Comparison of ENCODE assay signal across 17 cellular contexts in the genomic region with DNA sequence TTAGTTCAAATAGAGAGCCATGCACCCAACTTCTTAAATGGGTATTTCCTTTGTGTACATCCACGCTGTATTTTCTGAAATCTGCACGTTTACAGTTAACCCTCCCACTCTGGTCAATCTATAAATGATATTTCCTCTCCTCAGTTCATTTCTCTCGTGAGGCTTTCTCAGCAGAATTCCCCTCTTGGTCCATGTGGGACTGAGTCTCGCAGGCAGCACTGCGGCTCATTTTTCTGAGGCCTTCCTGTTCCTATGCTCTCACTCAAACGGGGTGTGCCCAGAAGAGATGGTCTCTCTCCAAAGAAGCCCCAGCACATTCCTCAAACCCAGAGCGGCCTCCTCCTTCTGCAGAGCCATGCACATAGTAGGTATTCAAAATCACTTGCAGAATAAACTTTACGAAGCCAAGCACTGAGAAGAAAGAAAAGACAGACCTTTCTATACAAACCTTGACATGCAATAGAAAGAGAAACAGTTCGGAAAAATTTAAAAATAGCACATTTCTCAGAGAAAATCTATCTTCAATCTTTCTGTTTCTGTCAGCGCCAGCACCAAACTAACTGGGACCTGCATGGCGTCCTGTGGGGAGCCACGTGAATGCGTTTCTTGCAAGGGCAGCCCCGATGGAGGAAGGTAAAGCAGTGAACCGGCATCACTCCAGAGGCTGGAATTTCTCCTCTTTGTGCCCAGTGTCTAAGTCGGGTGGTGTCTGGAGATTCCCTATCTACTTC.
DNase-seq lines count a peak whose midpoint lies in the region; ATAC-seq and TF ChIP-seq lines count a peak whose summit lies in the region.
"Had no signal": no experiment of that assay in that cellular context is flagged by ENCODE, and none has a peak within 500 bp of the region (broad histone marks: within the 10 kb centered on the region; RNA-seq: fewer than 3 reads in every experiment).

No MANE protein-coding gene starts in this region.

- H3K9me3 ChIP-seq in upper lobe of left lung, result no peaks in the 10 kb centered on the region
- H3K9me3 ChIP-seq: esophagus squamous epithelium had no signal

- H3K36me3 ChIP-seq in upper lobe of left lung, result peaks cover 0 to 25% (median 6%) of the 10 kb centered on the region in 4 donors

- no peaks in the 10 kb centered on the region for H3K9me3 Mint-ChIP-seq in stimulated activated naive CD8-positive, alpha-beta T cell treated with anti-CD3 and anti-CD28 coated beads, Interleukin-15, Interleukin-2, amounts not matched to agents 100 ng/mL and 50 ng/mL, for 24 hours
- H3K9me3 Mint-ChIP-seq in stimulated activated naive CD8-positive, alpha-beta T cell treated with anti-CD3 and anti-CD28 coated beads, Interleukin-15, amount 100 ng/mL, for 72 hours, result no peaks in the 10 kb centered on the region
- no peaks in the 10 kb centered on the region for H3K9me3 Mint-ChIP-seq in activated CD4-positive, alpha-beta memory T cell treated with anti-CD3 and anti-CD28 coated beads, Interleukin-2, amount 10 ng/mL, durations not matched to agents 7 days and 5 days
- H3K9me3 Mint-ChIP-seq in immature natural killer cell, result no peaks in the 10 kb centered on the region
- H3K9me3 Mint-ChIP-seq: naive thymus-derived CD8-positive, alpha-beta T cell had no signal

- peak overlapping the region; percentile 62 for H3K27ac Mint-ChIP-seq in stimulated activated naive CD8-positive, alpha-beta T cell treated with anti-CD3 and anti-CD28 coated beads, Interleukin-15, Interleukin-2, amounts not matched to agents 100 ng/mL and 50 ng/mL, for 24 hours
- no peak overlapping the region for H3K27ac Mint-ChIP-seq in stimulated activated naive CD8-positive, alpha-beta T cell treated with anti-CD3 and anti-CD28 coated beads, Interleukin-15, amount 100 ng/mL, for 72 hours
- peak overlapping the region; percentile 55 for H3K27ac Mint-ChIP-seq in activated CD4-positive, alpha-beta memory T cell treated with anti-CD3 and anti-CD28 coated beads, Interleukin-2, amount 10 ng/mL, durations not matched to agents 7 days and 5 days
- H3K27ac Mint-ChIP-seq in immature natural killer cell, result peak overlapping the region in 5 of 6 donors; percentile 48 to 88 (median 79)

- H3K4me1 ChIP-seq in upper lobe of left lung, result peaks cover 28 to 54% (median 44%) of the 10 kb centered on the region in 4 donors

- WGBS in upper lobe of left lung, 2 donors, result 81 to 88% methylated on average over 16 of the region's 16 CpGs

- peak overlapping the region; percentile 14 for H3K4me3 Mint-ChIP-seq in stimulated activated naive CD8-positive, alpha-beta T cell treated with anti-CD3 and anti-CD28 coated beads, Interleukin-15, Interleukin-2, amounts not matched to agents 100 ng/mL and 50 ng/mL, for 24 hours
- no peak overlapping the region for H3K4me3 Mint-ChIP-seq in stimulated activated naive CD8-positive, alpha-beta T cell treated with anti-CD3 and anti-CD28 coated beads, Interleukin-15, amount 100 ng/mL, for 72 hours
- no peak overlapping the region for H3K4me3 Mint-ChIP-seq in activated CD4-positive, alpha-beta memory T cell treated with anti-CD3 and anti-CD28 coated beads, Interleukin-2, amount 10 ng/mL, durations not matched to agents 7 days and 5 days
- peak overlapping the region in 1 of 5 donors; percentile 25 for H3K4me3 Mint-ChIP-seq in immature natural killer cell
- H3K4me3 Mint-ChIP-seq: naive thymus-derived CD8-positive, alpha-beta T cell had no signal

- no peak overlapping the region for H3K4me3 ChIP-seq in upper lobe of left lung
- H3K4me3 ChIP-seq: esophagus squamous epithelium had no signal

- CTCF ChIA-PET in activated CD4-positive, alpha-beta memory T cell treated with anti-CD3 and anti-CD28 coated beads, Interleukin-2, amount 10 ng/mL, durations not matched to agents 7 days and 5 days (lab: Charles Lee), result interaction anchor here (1.2 kb wide), 1 partner anchor 74 kb away, joined by 4 read pairs; no protein-coding TSS in a partner anchor

- H3K27me3 Mint-ChIP-seq in stimulated activated naive CD8-positive, alpha-beta T cell treated with anti-CD3 and anti-CD28 coated beads, Interleukin-15, Interleukin-2, amounts not matched to agents 100 ng/mL and 50 ng/mL, for 24 hours, result no peaks in the 10 kb centered on the region
- H3K27me3 Mint-ChIP-seq in stimulated activated naive CD8-positive, alpha-beta T cell treated with anti-CD3 and anti-CD28 coated beads, Interleukin-15, amount 100 ng/mL, for 72 hours, result no peaks in the 10 kb centered on the region
- H3K27me3 Mint-ChIP-seq in activated CD4-positive, alpha-beta memory T cell treated with anti-CD3 and anti-CD28 coated beads, Interleukin-2, amount 10 ng/mL, durations not matched to agents 7 days and 5 days, result no peaks in the 10 kb centered on the region
- peaks cover 3 to 14% (median 4%) of the 10 kb centered on the region in 3 donors for H3K27me3 Mint-ChIP-seq in immature natural killer cell (ENCODE audit: low read depth in 3 of 3)
- H3K27me3 Mint-ChIP-seq: naive thymus-derived CD8-positive, alpha-beta T cell had no signal

- POLR2A ChIA-PET in activated CD4-positive, alpha-beta memory T cell treated with anti-CD3 and anti-CD28 coated beads, Interleukin-2, amount 10 ng/mL, durations not matched to agents 7 days and 5 days (lab: Charles Lee), result no interaction called here

- H3K4me1 Mint-ChIP-seq in stimulated activated naive CD8-positive, alpha-beta T cell treated with anti-CD3 and anti-CD28 coated beads, Interleukin-15, Interleukin-2, amounts not matched to agents 100 ng/mL and 50 ng/mL, for 24 hours (ENCODE audit: low read depth), result peaks cover 42% of the 10 kb centered on the region
- H3K4me1 Mint-ChIP-seq in stimulated activated naive CD8-positive, alpha-beta T cell treated with anti-CD3 and anti-CD28 coated beads, Interleukin-15, amount 100 ng/mL, for 72 hours, result peaks cover 46% of the 10 kb centered on the region
- peaks cover 48% of the 10 kb centered on the region for H3K4me1 Mint-ChIP-seq in activated CD4-positive, alpha-beta memory T cell treated with anti-CD3 and anti-CD28 coated beads, Interleukin-2, amount 10 ng/mL, durations not matched to agents 7 days and 5 days
- H3K4me1 Mint-ChIP-seq in immature natural killer cell, result peaks cover 53 to 73% of the 10 kb centered on the region in 2 donors

- H3K27me3 ChIP-seq in upper lobe of left lung, result no peaks in the 10 kb centered on the region
- H3K27me3 ChIP-seq: esophagus squamous epithelium had no signal

- no peak for ATAC-seq in stimulated activated naive CD8-positive, alpha-beta T cell treated with anti-CD3 and anti-CD28 coated beads, Interleukin-15, amount 100 ng/mL, for 72 hours
- no peak for ATAC-seq in upper lobe of left lung (ENCODE audit: low FRiP score in 2 of 2)
- ATAC-seq: naive thymus-derived CD8-positive, alpha-beta T cell had no signal

- TF ChIP-seq EP300 in upper lobe of left lung (IDR thresholded peaks at IDR 0.05), result no peak

- no peak for TF ChIP-seq POLR2A in upper lobe of left lung (IDR thresholded peaks at IDR 0.05)

- H3K36me3 Mint-ChIP-seq in stimulated activated naive CD8-positive, alpha-beta T cell treated with anti-CD3 and anti-CD28 coated beads, Interleukin-15, Interleukin-2, amounts not matched to agents 100 ng/mL and 50 ng/mL, for 24 hours (ENCODE audit: low read depth), result peaks cover 5% of the 10 kb centered on the region
- peaks cover 10% of the 10 kb centered on the region for H3K36me3 Mint-ChIP-seq in activated CD4-positive, alpha-beta memory T cell treated with anti-CD3 and anti-CD28 coated beads, Interleukin-2, amount 10 ng/mL, durations not matched to agents 7 days and 5 days (ENCODE audit: low read depth)
- peaks cover 0 to 9% (median 6%) of the 10 kb centered on the region in 3 donors for H3K36me3 Mint-ChIP-seq in immature natural killer cell

- DNase-seq in stimulated activated naive CD8-positive, alpha-beta T cell treated with anti-CD3 and anti-CD28 coated beads, Interleukin-15, amount 100 ng/mL, for 72 hours, result no peak
- no peak for DNase-seq in activated CD4-positive, alpha-beta memory T cell treated with anti-CD3 and anti-CD28 coated beads, Interleukin-2, amount 10 ng/mL, durations not matched to agents 7 days and 5 days
- DNase-seq in immature natural killer cell (no peak), upper lobe of left lung (no peak), dermis blood vessel endothelial cell (no peak), NCI-H1105 treated with DMSO at 0.1 percent for 48 hours (lab: John Stamatoyannopoulos, UW) (no peak), NCI-H2171 treated with DMSO at 0.1 percent for 48 hours (lab: John Stamatoyannopoulos, UW) (no peak)
- DNase-seq: AML-193; Calu3; effector CD4-positive, alpha-beta T cell; esophagus squamous epithelium; mesenchymal stem cell; naive thymus-derived CD8-positive, alpha-beta T cell; NCI-H1092 treated with DMSO at 0.1 percent for 48 hours; NCI-H526 treated with DMSO at 0.1 percent for 48 hours; SHP77 treated with DMSO at 0.1 percent for 48 hours had no signal

- no peak for TF ChIP-seq CTCF in upper lobe of left lung (IDR thresholded peaks at IDR 0.05)

- H3K27ac ChIP-seq in upper lobe of left lung, result peak overlapping the region in 3 of 4 donors; percentile 67 to 72 (median 71)
- H3K27ac ChIP-seq: esophagus squamous epithelium had no signal

Comparison
In these comparisons a context has a peak if more than half of its experiments do, and no peak if none do; other contexts are left out.
1. H3K27ac Mint-ChIP-seq: peak in stimulated activated naive CD8-positive, alpha-beta T cell treated with anti-CD3 and anti-CD28 coated beads, Interleukin-15, Interleukin-2, amounts not matched to agents 100 ng/mL and 50 ng/mL, for 24 hours (single experiment), activated CD4-positive, alpha-beta memory T cell treated with anti-CD3 and anti-CD28 coated beads, Interleukin-2, amount 10 ng/mL, durations not matched to agents 7 days and 5 days (single experiment) and immature natural killer cell (5 of 6); none in stimulated activated naive CD8-positive, alpha-beta T cell treated with anti-CD3 and anti-CD28 coated beads, Interleukin-15, amount 100 ng/mL, for 72 hours (0 of 2).